28 cellular contexts compared by ENCODE assay signal in the genomic region with DNA sequence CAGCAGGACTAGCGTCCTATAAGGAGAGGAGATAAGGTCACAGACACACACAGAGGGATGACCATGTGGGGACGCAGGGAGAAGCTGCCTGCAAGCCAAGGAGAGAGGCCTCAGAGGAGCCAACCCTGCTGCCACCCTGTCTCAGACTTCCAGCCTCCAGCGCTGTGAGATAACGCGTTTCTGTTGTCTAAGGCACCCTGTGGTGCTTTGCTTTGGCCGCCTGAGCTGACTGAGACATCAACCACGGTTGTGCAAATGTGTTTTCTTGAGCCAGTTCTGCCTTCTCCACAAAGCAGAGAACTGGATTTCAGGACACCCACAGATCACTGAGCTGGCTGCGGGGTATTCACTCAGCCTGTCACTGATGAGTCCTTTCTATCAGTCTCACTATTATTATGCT.
"Had no signal": no experiment of that assay in that cellular context is flagged by ENCODE, and none has a peak within 500 bp of the region (broad histone marks: within the 10 kb centered on the region; RNA-seq: fewer than 3 reads in every experiment).

No MANE protein-coding gene starts in this region.

- H3K4me3 ChIP-seq: body of pancreas, Peyer's patch, SJSA1 had no signal

- H3K36me3 ChIP-seq: Peyer's patch, SJSA1 had no signal

- H3K9ac ChIP-seq: SK-N-SH had no signal

- H3K27me3 ChIP-seq: body of pancreas, Peyer's patch, SJSA1 had no signal

- H3K4me1 ChIP-seq: body of pancreas, Peyer's patch, SJSA1 had no signal

- H3K4me2 ChIP-seq: SK-N-SH had no signal

- H3K9me3 ChIP-seq: body of pancreas, Peyer's patch, SJSA1, SK-N-SH had no signal

- H3K27ac ChIP-seq: body of pancreas, Peyer's patch, SJSA1 had no signal

- DNase-seq: activated CD4-positive, alpha-beta T cell treated with anti-CD3 and anti-CD28 coated beads, Interleukin-2, amount 10 ng/mL, durations not matched to agents 24 days and 14 days; activated CD4-positive, alpha-beta T cell treated with anti-CD3 and anti-CD28 coated beads, Interleukin-2, amount 50 U/mL, for 4 hours; activated CD8-positive, alpha-beta T cell treated with anti-CD3 and anti-CD28 coated beads for 36 hours; activated gamma-delta T cell; activated naive CD4-positive, alpha-beta T cell treated with Interleukin-2 at 50 U/mL for 16 hours; activated naive CD8-positive, alpha-beta T cell treated with anti-CD3 and anti-CD28 coated beads, Interleukin-2, amount 10 ng/mL, durations not matched to agents 7 days and 5 days; activated T-cell treated with anti-CD3 and anti-CD28 coated beads, Interleukin-2, amount 50 U/mL, for 24 hours; body of pancreas; caudate nucleus; cerebellar nuclear complex; Karpas-422; MM.1S; MV-4-11; NCI-H1092; NCI-H1436 treated with DMSO at 0.1 percent for 48 hours; NCI-H1694 treated with DMSO at 0.1 percent for 48 hours; NCI-H2029; NCI-H2171; NCI-H510A; NCI-H526; NCI-H748 treated with DMSO at 0.1 percent for 48 hours; NK-92 treated with Interleukin-12 subunit alpha and Interleukin-12 subunit beta, amount 100 ng/mL, for 24 hours; PC-3; Peyer's patch; RPMI8226; SHP77 treated with DMSO at 0.1 percent for 48 hours; SK-N-SH had no signal

- ATAC-seq: activated CD8-positive, alpha-beta T cell treated with anti-CD3 and anti-CD28 coated beads for 36 hours; body of pancreas; PC-3 had no signal
